Comparison of ENCODE assay signal across 28 cellular contexts in genomic region chr15:42940527-42940926, GRCh38.
"Had no signal": no experiment of that assay in that cellular context is flagged by ENCODE, and none has a peak within 500 bp of the region (broad histone marks: within the 10 kb centered on the region; RNA-seq: fewer than 3 reads in every experiment).

No MANE protein-coding gene starts in this region.

- H3K4me3 ChIP-seq: heart left ventricle, left lung, lung, neural progenitor cell, right atrium auricular region, skin epidermis, stomach, thoracic aorta, tibial artery, upper lobe of right lung had no signal

- H3K9me3 ChIP-seq: left lung, neutrophil, right atrium auricular region, stomach, thoracic aorta, tibial artery, upper lobe of right lung had no signal

- ATAC-seq: heart left ventricle; left colon; left lung; sciatic nerve; stimulated activated naive B cell treated with anti-CD40 and anti-IgM and Interleukin-4, amounts not matched to agents 10 μg/mL and 1 μg/mL and 100 μg/mL, for 72 hours; stimulated activated naive CD8-positive, alpha-beta T cell treated with anti-CD3 and anti-CD28 coated beads, Interleukin-15, Interleukin-2, amounts not matched to agents 100 U/mL and 50 U/mL, for 24 hours; upper lobe of right lung had no signal

- H3K4me1 Mint-ChIP-seq: immature natural killer cell, mesothelial cell of epicardium, naive B cell, nephron, neural progenitor cell had no signal

- FAIRE-seq: islet of Langerhans, kidney, urothelium cell line had no signal

- DNase-seq: heart left ventricle; immature natural killer cell; kidney; left colon; left lung; mesendoderm; naive B cell; stimulated activated CD4-positive, alpha-beta T cell treated with anti-CD3 and anti-CD28 coated beads, Interleukin-12 subunit alpha, Interleukin-12 subunit beta, amount 100 ng/mL, for 4 hours; stimulated activated CD4-positive, alpha-beta T cell treated with anti-CD3 and anti-CD28 coated beads, Interleukin-15, amount 100 ng/mL, for 24 hours; stimulated activated CD4-positive, alpha-beta T cell treated with anti-CD3 and anti-CD28 coated beads, Interleukin-2, amount 100 ng/mL, for 24 hours; stimulated activated CD4-positive, alpha-beta T cell treated with anti-CD3 and anti-CD28 coated beads, Interleukin-4, amount 100 ng/mL, for 1 hour; stimulated activated naive B cell treated with anti-CD40 and anti-IgM and Interleukin-4, amounts not matched to agents 10 μg/mL and 1 μg/mL and 100 μg/mL, for 72 hours; stimulated activated naive CD8-positive, alpha-beta T cell treated with anti-CD3 and anti-CD28 coated beads, Interleukin-15, Interleukin-2, amounts not matched to agents 100 U/mL and 50 U/mL, for 24 hours; stomach; tibial artery; upper lobe of right lung had no signal

- H3K9me3 Mint-ChIP-seq: immature natural killer cell, mesothelial cell of epicardium, naive B cell, nephron, neural progenitor cell had no signal

- H2AFZ ChIP-seq: neural progenitor cell, parathyroid adenoma had no signal

- H3K36me3 ChIP-seq: neural progenitor cell had no signal

- H3K79me2 ChIP-seq: parathyroid adenoma had no signal

- H3K27me3 ChIP-seq: heart left ventricle, left lung, neural progenitor cell, neutrophil, right atrium auricular region, stomach, tibial artery, upper lobe of right lung had no signal

- H3K4me3 Mint-ChIP-seq: immature natural killer cell; mesothelial cell of epicardium; naive B cell; nephron; neural progenitor cell; stimulated activated naive B cell treated with anti-CD40 and anti-IgM and Interleukin-4, amounts not matched to agents 10 μg/mL and 1 μg/mL and 100 μg/mL, for 72 hours had no signal

- H3K9ac ChIP-seq: neural progenitor cell, parathyroid adenoma had no signal

- H3K27ac Mint-ChIP-seq: mesothelial cell of epicardium, nephron, neural progenitor cell had no signal

- H3K4me2 ChIP-seq: neural progenitor cell had no signal

- H3K27ac ChIP-seq: heart left ventricle, left lung, neural progenitor cell, neutrophil, parathyroid adenoma, right atrium auricular region, skin epidermis, stomach, thoracic aorta, tibial artery, upper lobe of right lung had no signal

- H3K27me3 Mint-ChIP-seq: naive B cell; stimulated activated naive B cell treated with anti-CD40 and anti-IgM and Interleukin-4, amounts not matched to agents 10 μg/mL and 1 μg/mL and 100 μg/mL, for 72 hours had no signal

- H3K4me1 ChIP-seq: heart left ventricle, left lung, neural progenitor cell, parathyroid adenoma, right atrium auricular region, stomach, tibial artery, upper lobe of right lung had no signal
